8 cellular contexts compared by ENCODE assay signal in genomic region chr6:44247338-44248302, GRCh38. TPM values are rescaled to one million over a fixed set of nuclear protein-coding genes. Genes with fewer than 3 reads are reported as not detected.
DNase-seq lines count a peak whose midpoint lies in the region; ATAC-seq and TF ChIP-seq lines count a peak whose summit lies in the region.

No MANE protein-coding gene starts in this region.

- ATAC-seq in HG03025 (IDR thresholded peaks at IDR 0.05; ENCODE audit: low FRiP score, unreplicated experiment), result peak; percentile 23

- H3K4me3 ChIP-seq in PC-9, result peak overlapping the region; percentile 98

- peaks cover 36% of the 10 kb centered on the region for H3K4me1 ChIP-seq in PC-9 (replicated peaks; ENCODE audit: insufficient read depth)

- peaks cover 60% of the 10 kb centered on the region for H3F3A ChIP-seq in PC-9 (ENCODE audit: insufficient read depth, low read depth)

- H3K9me2 ChIP-seq in PC-9 (ENCODE audit: insufficient read depth), result no peaks in the 10 kb centered on the region

- POLR2A ChIA-PET in PC-9 (lab: Charles Lee; ENCODE audit: unreplicated experiment), result interaction anchor here (0.6 to 1.0 kb wide), 6 partner anchors 9 to 618 kb away, joined by 3 to 17 read pairs (median 5); partner anchors contain the start of gene GTPBP2

- no peaks in the 10 kb centered on the region for H3K9me3 Mint-ChIP-seq in nephron progenitor cell

- no peaks in the 10 kb centered on the region for H3K27me3 ChIP-seq in PC-9 (ENCODE audit: insufficient read depth, low read depth)

- CTCF ChIA-PET in PC-9 (lab: Charles Lee), result interaction anchor here (0.6 to 0.9 kb wide), 2 partner anchors 12 to 678 kb away, joined by 3 to 4 read pairs; no protein-coding TSS in a partner anchor

- peaks cover 52% of the 10 kb centered on the region for H3K4me1 Mint-ChIP-seq in nephron progenitor cell

- TSS peak; percentile 39 for BruUV-seq in PC-9 (replicated peaks; lab: Mats Ljungman, UMichigan)

- no peak overlapping the region for H2AFZ ChIP-seq in PC-9

- DNase-seq in DMS53 (lab: John Stamatoyannopoulos, UW) (peak; percentile 80), DMS53 treated with DMSO at 0.1 percent for 48 hours (lab: John Stamatoyannopoulos, UW; ENCODE audit: unreplicated experiment) (no peak), PC-9 (peak; percentile 47 to 48), fibroblast of peridontal ligament (ENCODE audit: extremely low read depth) (peak; percentile 42), nephron progenitor cell (peak; percentile 64)
- DNase-seq in activated T-helper 1 cell treated with anti-CD3 and anti-CD28 coated beads, Interleukin-2, amount 50 U/mL, for 16 hours (ENCODE audit: low read depth in 1 of 2, low spot score in 1 of 2), result peak; percentile 78 to 89
- DNase-seq in stimulated activated naive CD4-positive, alpha-beta T cell treated with Interleukin-2 at 50 U/mL for 16 hours (lab: John Stamatoyannopoulos, UW), result peak; percentile 88

- H3K36me3 Mint-ChIP-seq in nephron progenitor cell (ENCODE audit: low read depth), result peaks cover 45% of the 10 kb centered on the region

- peaks cover 50% of the 10 kb centered on the region for H3K36me3 ChIP-seq in PC-9 (ENCODE audit: low read depth)

- peak overlapping the region; percentile 98 for H3K4me3 Mint-ChIP-seq in nephron progenitor cell

- H3K27me3 Mint-ChIP-seq in nephron progenitor cell (ENCODE audit: low read depth, poor library complexity), result peaks cover 8% of the 10 kb centered on the region

- H3K79me2 ChIP-seq in PC-9 (ENCODE audit: low read depth), result peaks cover 57% of the 10 kb centered on the region

- TF ChIP-seq CTCF in PC-9 (conservative IDR thresholded peaks at IDR 0.05) (peak; percentile 17; the same call in 1 of the 2 replicates), nephron progenitor cell (IDR thresholded peaks at IDR 0.05) (no peak)

- H3K27ac Mint-ChIP-seq in nephron progenitor cell, result peak overlapping the region; percentile 98

- H3K4me2 ChIP-seq in PC-9, result peak overlapping the region; percentile 97

- peak overlapping the region; percentile 94 for H3K27ac ChIP-seq in PC-9

- H3K9me3 ChIP-seq in PC-9 (ENCODE audit: insufficient read depth, low read depth), result no peaks in the 10 kb centered on the region

- intact Hi-C loops in PC-9 (cut with micrococcal nuclease; ENCODE audit: unreplicated experiment), result loop anchor here (2.0 to 5.0 kb wide), 2 partner anchors 75 to 130 kb away; no protein-coding TSS in a partner anchor

- peaks cover 56% of the 10 kb centered on the region for H4K20me1 ChIP-seq in PC-9 (ENCODE audit: insufficient read depth)

RNA-seq across cellular contexts. Expression of gene HSP90AB1, which starts 0.7 kb away (rescaled TPM):
- total RNA-seq in PC-9 (2021), result 895 and 1,136 TPM in 2 replicates

RNA-seq across cellular contexts. Expression of gene SLC35B2, which starts 9.7 kb away (rescaled TPM):
- 57.6 and 59.7 TPM in 2 replicates for total RNA-seq in PC-9 (2021)

RNA-seq across cellular contexts. Expression of gene NFKBIE, which starts 17.7 kb away (rescaled TPM):
- total RNA-seq in PC-9 (2021), result 7.6 and 10.2 TPM in 2 replicates

RNA-seq across cellular contexts. Expression of gene TMEM151B, which starts 22.6 kb away (rescaled TPM):
- not detected in 2 replicates for total RNA-seq in PC-9 (2021)

RNA-seq across cellular contexts. Expression of gene SLC29A1, which starts 24.2 kb away (rescaled TPM):
- total RNA-seq in PC-9 (2021), result 45.3 and 46.9 TPM in 2 replicates
